In the genomic region with DNA sequence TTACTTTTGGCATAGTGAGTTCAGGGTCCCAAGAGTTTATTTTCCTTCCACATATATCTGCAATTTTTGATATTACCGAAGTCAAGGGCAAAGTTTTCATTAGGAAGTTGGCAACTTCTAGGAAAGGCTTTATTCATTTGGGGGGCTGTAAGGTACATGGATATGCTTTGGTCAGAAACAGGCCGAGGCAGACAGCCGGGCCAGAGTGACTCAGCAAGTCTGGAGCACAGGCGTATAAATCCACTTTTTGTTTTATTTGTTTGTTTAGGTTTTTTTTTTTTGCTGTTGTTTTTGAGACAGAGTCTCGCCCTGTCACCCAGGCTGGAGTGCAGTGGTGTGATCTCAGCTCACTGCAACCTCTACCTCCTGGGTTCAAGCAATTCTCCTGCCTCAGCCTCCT, we compare ENCODE assay signal across 10 cellular contexts. TPM values are rescaled to one million over a fixed set of nuclear protein-coding genes. Genes with fewer than 3 reads are reported as not detected.
DNase-seq lines count a peak whose midpoint lies in the region; ATAC-seq and TF ChIP-seq lines count a peak whose summit lies in the region.
"Had no signal": no experiment of that assay in that cellular context is flagged by ENCODE, and none has a peak within 500 bp of the region (broad histone marks: within the 10 kb centered on the region; RNA-seq: fewer than 3 reads in every experiment).

No MANE protein-coding gene starts in this region.

- H3K36me3 ChIP-seq in skeletal muscle satellite cell (ENCODE audit: insufficient read depth, low read length) (peaks cover 4% of the 10 kb centered on the region), suprapubic skin (peaks cover 6% of the 10 kb centered on the region)
- no peaks in the 10 kb centered on the region for H3K36me3 ChIP-seq in CD4-positive, alpha-beta memory T cell (ENCODE audit: insufficient read depth, low read length)

- TF ChIP-seq CTCF in VCaP (conservative IDR thresholded peaks at IDR 0.05), result no peak
- no peak for TF ChIP-seq CTCF in suprapubic skin (IDR thresholded peaks at IDR 0.05)

- peak overlapping the region; percentile 75 for H3K9ac ChIP-seq in skeletal muscle satellite cell (ENCODE audit: low read depth, low read length)

- H3K9me3 ChIP-seq in skeletal muscle satellite cell (replicated peaks; ENCODE audit: low read length) (no peaks in the 10 kb centered on the region), suprapubic skin (no peaks in the 10 kb centered on the region)
- H3K9me3 ChIP-seq in CD4-positive, alpha-beta memory T cell (ENCODE audit: control insufficient read depth in 1 of 2, low read length in 2 of 2), result no peaks in the 10 kb centered on the region

- peak; percentile 54 for DNase-seq in Daoy (ENCODE audit: low read depth)
- DNase-seq in head of caudate nucleus, result peak in 29 of 42 donors; percentile 16 to 75 (median 37)
- no peak for DNase-seq in suprapubic skin (ENCODE audit: low spot score in 2 of 2)
- no peak for DNase-seq in NOMO-1 treated with dmso at 0.1 percent for 144 hours (lab: John Stamatoyannopoulos, UW; ENCODE audit: unreplicated experiment)
- DNase-seq in CD4-positive, alpha-beta memory T cell, result no peak
- DNase-seq: EL, NCI-H1694 treated with DMSO at 0.1 percent for 48 hours had no signal

- H3K36me3 Mint-ChIP-seq in CD4-positive, alpha-beta memory T cell, result peaks cover 37 to 38% of the 10 kb centered on the region in 2 donors

- no peaks in the 10 kb centered on the region for H3K27me3 Mint-ChIP-seq in CD4-positive, alpha-beta memory T cell

- POLR2A ChIA-PET in CD4-positive, alpha-beta memory T cell (lab: Charles Lee; ENCODE audit: partially characterized antibody), result no interaction called here

- TF ChIP-seq EP300 in suprapubic skin (IDR thresholded peaks at IDR 0.05), result no peak

- peaks cover 30 to 66% (median 50%) of the 10 kb centered on the region in 4 donors for H3K4me1 Mint-ChIP-seq in CD4-positive, alpha-beta memory T cell

- H3K27me3 ChIP-seq in skeletal muscle satellite cell (ENCODE audit: control insufficient read depth, insufficient read depth, low read length) (no peaks in the 10 kb centered on the region), suprapubic skin (no peaks in the 10 kb centered on the region)
- no peaks in the 10 kb centered on the region for H3K27me3 ChIP-seq in CD4-positive, alpha-beta memory T cell (ENCODE audit: insufficient read depth, low read length)

- peak overlapping the region; percentile 95 for H3K27ac ChIP-seq in VCaP
- no peak overlapping the region for H3K27ac ChIP-seq in suprapubic skin
- H3K27ac ChIP-seq in CD4-positive, alpha-beta memory T cell (ENCODE audit: low read depth, low read length), result no peak overlapping the region

- peaks cover 0 to 13% (median 3%) of the 10 kb centered on the region in 8 donors for H3K9me3 Mint-ChIP-seq in CD4-positive, alpha-beta memory T cell

- TF ChIP-seq POLR2A in suprapubic skin (IDR thresholded peaks at IDR 0.05), result no peak

- CTCF ChIA-PET in CD4-positive, alpha-beta memory T cell (lab: Charles Lee; ENCODE audit: partially characterized antibody), result interaction anchor here (1.3 kb wide), 1 partner anchor 10 kb away, joined by 3 read pairs; no protein-coding TSS in a partner anchor

- peak overlapping the region in 2 of 7 donors; percentile 42 to 46 for H3K27ac Mint-ChIP-seq in CD4-positive, alpha-beta memory T cell

- peak overlapping the region in 2 of 8 donors; percentile 9 to 36 for H3K4me3 Mint-ChIP-seq in CD4-positive, alpha-beta memory T cell

- WGBS in suprapubic skin, result 33% methylated on average over 5 of the region's 5 CpGs

- H3K4me1 ChIP-seq in skeletal muscle satellite cell (ENCODE audit: control insufficient read depth, insufficient read depth, low read length) (peaks cover 20% of the 10 kb centered on the region), suprapubic skin (peaks cover 43% of the 10 kb centered on the region)
- peaks cover 20% of the 10 kb centered on the region for H3K4me1 ChIP-seq in CD4-positive, alpha-beta memory T cell (ENCODE audit: insufficient read depth, low read length)

- H3K4me3 ChIP-seq in skeletal muscle satellite cell (ENCODE audit: low read length) (peak overlapping the region; percentile 51), suprapubic skin (no peak overlapping the region)
- no peak overlapping the region for H3K4me3 ChIP-seq in CD4-positive, alpha-beta memory T cell (ENCODE audit: low read length in 2 of 2)

- peak overlapping the region; percentile 74 for H3K4me2 ChIP-seq in skeletal muscle satellite cell (ENCODE audit: low read length)

- intact Hi-C loops in head of caudate nucleus (cut with DNase I), result no loop called here
- intact Hi-C loops in CD4-positive, alpha-beta memory T cell (cut with micrococcal nuclease), result no loop called here

- ATAC-seq in GM21367 (IDR thresholded peaks at IDR 0.05; ENCODE audit: unreplicated experiment), result no peak

RNA-seq across cellular contexts. Expression of a gene that starts 3.7 kb away (rescaled TPM):
- total RNA-seq in Daoy (2014; rRNA removed; shearing (Covaris generic)), result 21.9 and 23.0 TPM in 2 replicates
- 8.1 and 10.4 TPM in 2 replicates for total RNA-seq in skeletal muscle satellite cell (2012; rRNA removed)
- 10 to 100 TPM in 2 of 4 donors, 1 to 10 TPM in 2; 9.6 to 19.3 (median 13.1) TPM for total RNA-seq in suprapubic skin
- total RNA-seq in CD4-positive, alpha-beta memory T cell, result 10 to 100 TPM; 17.7 to 19.6 TPM
- 10 to 100 TPM in 1 of 2 donors, 1 to 10 TPM in 1; 7.4 to 10.1 TPM for polyA plus RNA-seq in CD4-positive, alpha-beta memory T cell

Comparison
In these comparisons a context has a peak if more than half of its experiments do, and no peak if none do; other contexts are left out.
1. DNase-seq: peak in Daoy (single experiment) and head of caudate nucleus (29 of 42); none in suprapubic skin (0 of 2), NOMO-1 treated with dmso at 0.1 percent for 144 hours (single experiment) and CD4-positive, alpha-beta memory T cell (0 of 5).